In the genomic region with DNA sequence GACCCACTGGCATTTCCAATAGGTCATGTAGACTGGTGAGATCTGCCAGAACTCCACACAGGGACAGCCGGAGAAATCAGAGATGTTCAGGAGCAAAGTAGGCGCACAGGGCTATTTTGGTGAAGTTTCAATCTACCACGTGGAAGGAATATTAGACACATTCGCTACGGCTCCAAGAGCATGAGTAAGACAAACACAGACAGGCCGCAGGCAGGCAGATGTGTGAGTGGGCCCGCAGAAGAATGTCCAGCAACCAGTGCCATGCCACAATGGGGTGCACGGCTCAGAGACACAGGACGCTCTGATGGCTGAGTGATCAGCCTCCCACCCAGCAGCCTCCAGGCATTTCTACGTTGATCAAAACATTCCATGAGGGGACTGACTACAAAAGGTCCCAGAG, we compare ENCODE assay signal across 20 cellular contexts. TPM values are rescaled to one million over a fixed set of nuclear protein-coding genes. Genes with fewer than 3 reads are reported as not detected.
A peak's percentile ranks its signal among the peaks of the same experiment; 100 is the strongest.
DNase-seq lines count a peak whose midpoint lies in the region; ATAC-seq and TF ChIP-seq lines count a peak whose summit lies in the region.
"Had no signal": no experiment of that assay in that cellular context is flagged by ENCODE, and none has a peak within 500 bp of the region (broad histone marks: within the 10 kb centered on the region; RNA-seq: fewer than 3 reads in every experiment).

No MANE protein-coding gene starts in this region.

- no peak for DNase-seq in CD8-positive, alpha-beta memory T cell
- DNase-seq in RPMI7951 (ENCODE audit: low read depth): peak; percentile 93
- DNase-seq in foreskin fibroblast: peak; percentile 62 to 73
- no peak for DNase-seq in RPMI8226
- no peak for DNase-seq in NCI-H2196 treated with DMSO at 0.1 percent for 48 hours (lab: John Stamatoyannopoulos, UW; ENCODE audit: unreplicated experiment)
- DNase-seq in upper lobe of right lung: no peak
- DNase-seq: activated CD4-positive, alpha-beta T cell treated with anti-CD3 and anti-CD28 coated beads, Interleukin-2, amount 50 U/mL, for 48 hours; activated naive CD8-positive, alpha-beta T cell treated with anti-CD3 and anti-CD28 coated beads for 36 hours; activated T-cell treated with anti-CD3 and anti-CD28 coated beads, Interleukin-2, amount 50 U/mL, for 48 hours; mucosa of descending colon; NCI-H1436; NCI-H2227 treated with DMSO at 0.1 percent for 48 hours; occipital lobe; right cardiac atrium; thyroid gland had no signal

- peaks cover 70 to 85% (median 84%) of the 10 kb centered on the region in 3 donors for H3K4me1 Mint-ChIP-seq in CD8-positive, alpha-beta memory T cell

- H3K9ac ChIP-seq in skeletal muscle tissue (ENCODE audit: low read depth in 1 of 3, low read length in 3 of 3): peak overlapping the region; percentile 7 to 58 (median 45)

- intact Hi-C loops in upper lobe of right lung (cut with DNase I): no loop called here

- no peaks in the 10 kb centered on the region for H3K27me3 ChIP-seq in CD8-positive, alpha-beta memory T cell (ENCODE audit: insufficient read depth, low read length, poor library complexity, severe bottlenecking)
- H3K27me3 ChIP-seq in skeletal muscle tissue (ENCODE audit: control insufficient read depth in 3 of 3, insufficient read depth in 3 of 3, low read length in 3 of 3): no peaks in the 10 kb centered on the region
- no peaks in the 10 kb centered on the region for H3K27me3 ChIP-seq in upper lobe of right lung
- H3K27me3 ChIP-seq: cardiac muscle cell, thyroid gland had no signal

- CTCF ChIA-PET in CD8-positive, alpha-beta memory T cell (lab: Charles Lee): interaction anchor here (1.0 kb wide), 1 partner anchor 17 kb away, joined by 3 read pairs; no protein-coding TSS in a partner anchor

- peak overlapping the region in 2 of 7 donors; percentile 28 to 43 for H3K4me3 Mint-ChIP-seq in CD8-positive, alpha-beta memory T cell
- H3K4me3 Mint-ChIP-seq: activated naive CD8-positive, alpha-beta T cell treated with anti-CD3 and anti-CD28 coated beads for 36 hours had no signal

- H3K27ac Mint-ChIP-seq in CD8-positive, alpha-beta memory T cell: peak overlapping the region in 6 of 8 donors; percentile 5 to 93 (median 26)
- H3K27ac Mint-ChIP-seq: activated naive CD8-positive, alpha-beta T cell treated with anti-CD3 and anti-CD28 coated beads for 36 hours had no signal

- H3K27ac ChIP-seq in CD8-positive, alpha-beta memory T cell (ENCODE audit: low read depth, low read length): no peak overlapping the region
- peak overlapping the region; percentile 97 for H3K27ac ChIP-seq in skeletal muscle tissue (ENCODE audit: low read depth, low read length)
- H3K27ac ChIP-seq in upper lobe of right lung: no peak overlapping the region
- H3K27ac ChIP-seq: cardiac muscle cell, thyroid gland had no signal

- peaks cover 23% of the 10 kb centered on the region for H3K36me3 ChIP-seq in CD8-positive, alpha-beta memory T cell (ENCODE audit: insufficient read depth, low read length)
- H3K36me3 ChIP-seq in skeletal muscle tissue (ENCODE audit: control insufficient read depth in 3 of 3, insufficient read depth in 3 of 3, low read length in 3 of 3): peaks cover 6 to 15% (median 15%) of the 10 kb centered on the region in 3 donors
- H3K36me3 ChIP-seq in upper lobe of right lung: peaks cover 31% of the 10 kb centered on the region

- no peaks in the 10 kb centered on the region for H3K9me3 Mint-ChIP-seq in CD8-positive, alpha-beta memory T cell
- H3K9me3 Mint-ChIP-seq: activated naive CD8-positive, alpha-beta T cell treated with anti-CD3 and anti-CD28 coated beads for 36 hours had no signal

- peaks cover 46% of the 10 kb centered on the region for H3K4me1 ChIP-seq in CD8-positive, alpha-beta memory T cell (ENCODE audit: insufficient read depth, low read length)
- H3K4me1 ChIP-seq in skeletal muscle tissue (ENCODE audit: control insufficient read depth in 3 of 3, insufficient read depth in 3 of 3, low read length in 3 of 3): peaks cover 74 to 88% (median 86%) of the 10 kb centered on the region in 3 donors
- peaks cover 28% of the 10 kb centered on the region for H3K4me1 ChIP-seq in upper lobe of right lung

- POLR2A ChIA-PET in CD8-positive, alpha-beta memory T cell (lab: Charles Lee): no interaction called here

- TF ChIP-seq CTCF in foreskin fibroblast (IDR thresholded peaks at IDR 0.05; ENCODE audit: low read depth, low read length): no peak
- TF ChIP-seq CTCF in upper lobe of right lung (IDR thresholded peaks at IDR 0.05): no peak

- H3K36me3 Mint-ChIP-seq in CD8-positive, alpha-beta memory T cell: peaks cover 3 to 45% (median 22%) of the 10 kb centered on the region in 3 donors

- ATAC-seq in GM18861 (IDR thresholded peaks at IDR 0.05; ENCODE audit: unreplicated experiment) (no peak), upper lobe of right lung (no peak)
- ATAC-seq: left lobe of liver, mucosa of descending colon, right cardiac atrium had no signal

- no peak overlapping the region for H3K4me3 ChIP-seq in CD8-positive, alpha-beta memory T cell (ENCODE audit: low read length)
- H3K4me3 ChIP-seq in foreskin fibroblast (ENCODE audit: low read depth in 1 of 2, low read length in 2 of 2) (no peak overlapping the region), skeletal muscle tissue (ENCODE audit: low read length in 3 of 3) (peak overlapping the region in 1 of 3 donors; percentile 3), upper lobe of right lung (no peak overlapping the region)
- H3K4me3 ChIP-seq: cardiac muscle cell, mucosa of descending colon, thyroid gland had no signal

- H3K9me3 ChIP-seq in CD8-positive, alpha-beta memory T cell (ENCODE audit: low read length): no peaks in the 10 kb centered on the region
- H3K9me3 ChIP-seq in skeletal muscle tissue (ENCODE audit: control insufficient read depth in 3 of 3, low read length in 3 of 3) (no peaks in the 10 kb centered on the region), upper lobe of right lung (no peaks in the 10 kb centered on the region)
- H3K9me3 ChIP-seq: mucosa of descending colon, thyroid gland had no signal

- H3K27me3 Mint-ChIP-seq in CD8-positive, alpha-beta memory T cell: no peaks in the 10 kb centered on the region
- H3K27me3 Mint-ChIP-seq: activated naive CD8-positive, alpha-beta T cell treated with anti-CD3 and anti-CD28 coated beads for 36 hours had no signal

RNA-seq across cellular contexts. Expression of a gene that starts 10.4 kb away (rescaled TPM):
- total RNA-seq in CD8-positive, alpha-beta memory T cell: 10 to 100 TPM; 21.0 to 21.7 TPM
- 16.1 TPM for polyA plus RNA-seq in CD8-positive, alpha-beta memory T cell
- 22.2 and 23.2 TPM in 2 replicates for total RNA-seq in RPMI7951 (2014; rRNA removed; shearing (Covaris generic))
- 35.0 TPM for total RNA-seq in skeletal muscle tissue
- 31.3 TPM for total RNA-seq in upper lobe of right lung

RNA-seq across cellular contexts. Expression of a gene that starts 39.9 kb away (rescaled TPM):
- under 1 TPM; 0.22 to 0.24 TPM for total RNA-seq in CD8-positive, alpha-beta memory T cell
- polyA plus RNA-seq in CD8-positive, alpha-beta memory T cell: 0.24 TPM
- total RNA-seq in RPMI7951 (2014; rRNA removed; shearing (Covaris generic)): not detected in 2 replicates
- total RNA-seq in skeletal muscle tissue (0.52 TPM), upper lobe of right lung (3.5 TPM)
- polyA plus RNA-seq: BJ had no signal

Comparison
In these comparisons a context has a peak if more than half of its experiments do, and no peak if none do; other contexts are left out.
1. DNase-seq: peak in RPMI7951 (single experiment) and foreskin fibroblast (2 of 2); none in CD8-positive, alpha-beta memory T cell (0 of 5), RPMI8226 (single experiment), NCI-H2196 treated with DMSO at 0.1 percent for 48 hours (single experiment) and upper lobe of right lung (single experiment).